ENCODE assay signal across 27 cellular contexts in genomic region chr6:273441-274111, GRCh38. TPM values are rescaled to one million over a fixed set of nuclear protein-coding genes. Genes with fewer than 3 reads are reported as not detected.
DNase-seq lines count a peak whose midpoint lies in the region; ATAC-seq, FAIRE-seq and TF ChIP-seq lines count a peak whose summit lies in the region.
"Had no signal": no experiment of that assay in that cellular context is flagged by ENCODE, and none has a peak within 500 bp of the region (broad histone marks: within the 10 kb centered on the region; RNA-seq: fewer than 3 reads in every experiment).

No MANE protein-coding gene starts in this region.

- no peaks in the 10 kb centered on the region for H3K36me3 ChIP-seq in gastrocnemius medialis
- H3K36me3 ChIP-seq: cardiac muscle cell, heart left ventricle, stomach, transverse colon had no signal

- H3K4me3 ChIP-seq in astrocyte of the spinal cord (ENCODE audit: low read depth, low read length) (no peak overlapping the region), fibroblast of mammary gland (ENCODE audit: control insufficient read depth, low read depth, low read length) (no peak overlapping the region), gastrocnemius medialis (no peak overlapping the region)
- H3K4me3 ChIP-seq: cardiac muscle cell, GM23248, heart left ventricle, stomach, transverse colon had no signal

- FAIRE-seq in GM12892 (lab: Jason Lieb, UNC): peak; percentile 66

- no peaks in the 10 kb centered on the region for H3K4me1 ChIP-seq in gastrocnemius medialis
- H3K4me1 ChIP-seq: stomach, transverse colon had no signal

- peak; percentile 51 to 56 for ATAC-seq in gastrocnemius medialis

- in situ Hi-C loops in astrocyte of the spinal cord (cut with HindIII; ENCODE audit: low sequenced_read_pairs): no loop called here
- in situ Hi-C loops in gastrocnemius medialis (cut with MboI; ENCODE audit: low sequenced_read_pairs in 4 of 4): no loop called here

- intact Hi-C loops in gastrocnemius medialis (cut with DNase I; ENCODE audit: low total_unique reads): no loop called here

- TF ChIP-seq CTCF in astrocyte of the spinal cord (IDR thresholded peaks at IDR 0.05; ENCODE audit: low read depth, low read length) (no peak), fibroblast of mammary gland (conservative IDR thresholded peaks at IDR 0.05; ENCODE audit: control insufficient read depth, insufficient read depth, low read depth, low read length) (no peak), gastrocnemius medialis (IDR thresholded peaks at IDR 0.05 in 4 of 5, conservative IDR thresholded peaks at IDR 0.05 in 1 of 5) (no peak)

- TF ChIP-seq POLR2A in GM12892 (IDR thresholded peaks at IDR 0.05; ENCODE audit: low read depth, low read length): no peak
- no peak for TF ChIP-seq POLR2A in gastrocnemius medialis (IDR thresholded peaks at IDR 0.05)

- no peaks in the 10 kb centered on the region for H3K27me3 ChIP-seq in gastrocnemius medialis
- H3K27me3 ChIP-seq: stomach, transverse colon had no signal

- no peaks in the 10 kb centered on the region for H3K9me3 ChIP-seq in gastrocnemius medialis
- H3K9me3 ChIP-seq: heart left ventricle, stomach, transverse colon had no signal

- no peak for DNase-seq in GM12892 (ENCODE audit: insufficient read length)
- DNase-seq in astrocyte of the spinal cord (ENCODE audit: low read depth, low spot score): peak; percentile 63
- DNase-seq in fibroblast of mammary gland (ENCODE audit: low read depth): peak; percentile 69
- DNase-seq in gastrocnemius medialis: no peak
- no peak for DNase-seq in NCI-H2227 treated with DMSO at 0.1 percent for 48 hours (lab: John Stamatoyannopoulos, UW)
- no peak for DNase-seq in activated effector memory CD4-positive, alpha-beta T cell treated with Interleukin-2 at 50 U/mL for 16 hours
- no peak for DNase-seq in dermis blood vessel endothelial cell
- DNase-seq: activated CD4-positive, alpha-beta memory T cell treated with anti-CD3 and anti-CD28 coated beads for 36 hours; activated CD8-positive, alpha-beta memory T cell treated with anti-CD3 and anti-CD28 coated beads, Interleukin-2, amount 50 U/mL, for 4 hours; activated naive CD4-positive, alpha-beta T cell treated with anti-CD3 and anti-CD28 coated beads, Interleukin-2, amount 10 ng/mL, durations not matched to agents 7 days and 5 days; amniotic stem cell; Calu3; DMS79 treated with DMSO at 0.1 percent for 48 hours; endodermal cell; GM23248; heart left ventricle; HFFc6; KG1; NCI-H1436; NCI-H446 treated with DMSO at 0.1 percent for 48 hours; RPMI8226; stimulated activated CD4-positive, alpha-beta T cell treated with anti-CD3 and anti-CD28 coated beads, Interleukin-1b, Interleukin-23, amount 100 ng/mL, for 48 hours; stimulated activated CD8-positive, alpha-beta memory T cell treated with anti-CD3 and anti-CD28 coated beads, Interleukin-4, amount 100 ng/mL, for 48 hours; stomach; transverse colon had no signal

- H3K27ac ChIP-seq in gastrocnemius medialis: no peak overlapping the region
- H3K27ac ChIP-seq: C4-2B, cardiac muscle cell, GM23248, heart left ventricle, stomach, transverse colon had no signal

RNA-seq across cellular contexts. Expression of gene DUSP22, which starts 18.7 kb away (rescaled TPM):
- polyA plus RNA-seq in GM12892 (2012; ENCODE audit: missing spikeins): 89.0 TPM
- total RNA-seq in gastrocnemius medialis (10 to 100 TPM; 53.4 to 70.7 (median 61.3) TPM), dermis blood vessel endothelial cell (40.8 and 44.3 TPM in 2 replicates)

Comparison
In these comparisons a context has a peak if more than half of its experiments do, and no peak if none do; other contexts are left out.
1. DNase-seq: peak in astrocyte of the spinal cord (single experiment) and fibroblast of mammary gland (single experiment); none in GM12892 (single experiment), gastrocnemius medialis (0 of 2), NCI-H2227 treated with DMSO at 0.1 percent for 48 hours (single experiment), activated effector memory CD4-positive, alpha-beta T cell treated with Interleukin-2 at 50 U/mL for 16 hours (single experiment) and dermis blood vessel endothelial cell (single experiment).